In the genomic region with DNA sequence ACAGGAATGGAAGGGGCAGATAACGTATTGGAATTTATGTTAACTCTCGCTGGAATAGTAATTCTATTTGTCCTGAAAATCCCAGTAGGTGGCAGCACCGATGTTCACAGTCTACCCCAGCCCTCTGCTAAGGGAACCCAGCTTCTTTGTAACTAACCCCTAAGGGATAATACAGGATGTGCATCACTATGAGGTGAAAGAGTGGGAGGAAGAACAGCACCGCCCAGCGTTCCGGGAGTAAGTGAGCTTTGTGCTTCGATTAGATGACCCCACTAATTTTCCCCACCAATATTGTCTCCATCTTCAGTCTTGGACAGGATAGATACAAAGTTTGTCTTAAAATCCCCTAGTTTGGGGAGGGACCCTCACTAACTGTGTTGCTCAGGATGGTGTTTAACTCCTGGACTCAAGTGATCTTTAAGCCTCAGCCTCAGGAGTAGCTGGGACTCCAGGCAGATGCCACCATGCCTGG, we compare ENCODE assay signal across 8 cellular contexts.
DNase-seq lines count a peak whose midpoint lies in the region; ATAC-seq lines count a peak whose summit lies in the region.

No MANE protein-coding gene starts in this region.

- H3K27me3 ChIP-seq in effector memory CD4-positive, alpha-beta T cell (replicated peaks; ENCODE audit: control insufficient read depth, insufficient read depth, low read length, poor library complexity, severe bottlenecking): no peaks in the 10 kb centered on the region

- peaks cover 15% of the 10 kb centered on the region for H3K4me1 ChIP-seq in effector memory CD4-positive, alpha-beta T cell (ENCODE audit: control insufficient read depth, insufficient read depth, low read length, poor library complexity, severe bottlenecking)

- H3K27ac ChIP-seq in effector memory CD4-positive, alpha-beta T cell (ENCODE audit: insufficient read depth, low read length, poor library complexity, severe bottlenecking): peak overlapping the region; percentile 78

- H3K9me3 ChIP-seq in effector memory CD4-positive, alpha-beta T cell (ENCODE audit: control insufficient read depth, low read length): no peaks in the 10 kb centered on the region

- peak overlapping the region; percentile 61 for H3K4me3 ChIP-seq in effector memory CD4-positive, alpha-beta T cell (ENCODE audit: insufficient read depth, low read depth, low read length, poor library complexity, severe bottlenecking)

- peaks cover 52% of the 10 kb centered on the region for H3K36me3 ChIP-seq in effector memory CD4-positive, alpha-beta T cell (ENCODE audit: control insufficient read depth, insufficient read depth, low read length)

- ATAC-seq in GM19023 (IDR thresholded peaks at IDR 0.05; ENCODE audit: unreplicated experiment): peak; percentile 80
- peak; percentile 74 for ATAC-seq in HG03196 (IDR thresholded peaks at IDR 0.05; ENCODE audit: unreplicated experiment)

- DNase-seq in Ammon's horn (ENCODE audit: low spot score) (peak; percentile 90), NCI-H524 treated with DMSO at 0.1 percent for 48 hours (lab: John Stamatoyannopoulos, UW) (peak; percentile 65), medulla oblongata (ENCODE audit: extremely low spot score) (peak; percentile 89)
- DNase-seq in activated CD4-positive, alpha-beta T cell treated with anti-CD3 and anti-CD28 coated beads, Interleukin-2, amount 50 U/mL, for 1 hour: peak; percentile 68
- DNase-seq in effector memory CD4-positive, alpha-beta T cell: peak; percentile 53 to 61 (median 60)
- DNase-seq in stimulated activated CD4-positive, alpha-beta T cell treated with anti-CD3 and anti-CD28 coated beads, TNF-alpha, amount 100 ng/mL, for 24 hours (ENCODE audit: low read depth in 3 of 3): peak; percentile 66 to 81 (median 74)

Comparison
In these comparisons a context has a peak if more than half of its experiments do, and no peak if none do; other contexts are left out.
1. Peak in every context shown above with its lines: DNase-seq, ATAC-seq, H3K4me3 ChIP-seq and H3K27ac ChIP-seq.